12 cellular contexts compared by ENCODE assay signal in the genomic region with DNA sequence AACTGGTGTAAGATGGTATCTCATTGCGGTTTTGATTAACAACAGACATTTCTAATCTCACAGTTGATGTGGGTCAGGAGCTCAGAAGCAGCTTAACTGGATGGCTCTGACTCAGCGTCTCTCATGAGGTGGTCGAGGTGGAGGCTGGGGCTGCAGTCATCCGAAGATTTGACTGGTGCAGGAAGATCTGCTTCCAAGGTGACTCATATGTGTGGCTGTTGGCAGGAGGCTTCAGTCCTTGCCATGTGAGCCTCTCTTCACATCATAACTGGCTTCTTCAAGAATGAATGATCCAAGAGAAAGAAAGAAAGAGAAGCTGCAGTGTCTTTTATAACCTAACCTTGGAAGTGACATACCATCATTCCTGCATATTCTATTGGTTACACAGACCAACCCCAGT.
DNase-seq lines count a peak whose midpoint lies in the region; ATAC-seq, FAIRE-seq and TF ChIP-seq lines count a peak whose summit lies in the region.
"Had no signal": no experiment of that assay in that cellular context is flagged by ENCODE, and none has a peak within 500 bp of the region (broad histone marks: within the 10 kb centered on the region; RNA-seq: fewer than 3 reads in every experiment).

No MANE protein-coding gene starts in this region.

- H4K91ac ChIP-seq in neuronal stem cell (ENCODE audit: low read depth, low read length, poor library complexity): no peak overlapping the region

- intact Hi-C loops in CD4-positive, alpha-beta T cell (cut with DNase I, micrococcal nuclease): no loop called here
- intact Hi-C loops in activated CD4-positive, alpha-beta T cell treated with anti-CD3 and anti-CD28 coated beads, Interleukin-2, amount 10 ng/mL, durations not matched to agents 24 days and 14 days (cut with micrococcal nuclease): no loop called here

- WGBS in neuronal stem cell (ENCODE audit: extremely low coverage in 2 of 2, insufficient read length in 2 of 2, insufficient replicate concordance in 1 of 2), 2 donors: no CpG with 5 or more reads among the region's 4 CpGs

- H3K9me1 ChIP-seq in keratinocyte (ENCODE audit: control insufficient read depth, extremely low read depth, insufficient read depth, low read length): no peaks in the 10 kb centered on the region

- H3K4me1 ChIP-seq in keratinocyte (ENCODE audit: control insufficient read depth, extremely low read depth, insufficient read depth, low read length) (no peaks in the 10 kb centered on the region), neuronal stem cell (ENCODE audit: control insufficient read depth in 2 of 2, insufficient read depth in 1 of 2, low read depth in 1 of 2, low read length in 2 of 2) (no peaks in the 10 kb centered on the region)

- dilution Hi-C loops in keratinocyte (cut with MboI; ENCODE audit: extremely low pct_ligation_motif_present, low sequenced_read_pairs): no loop called here

- no peaks in the 10 kb centered on the region for H3K36me3 ChIP-seq in keratinocyte (ENCODE audit: control insufficient read depth in 2 of 2, extremely low read depth in 1 of 2, insufficient read depth in 2 of 2, low read length in 2 of 2)
- H3K36me3 ChIP-seq in neuronal stem cell (replicated peaks in 1 of 2; ENCODE audit: control insufficient read depth in 2 of 2, insufficient read depth in 2 of 2, low read length in 2 of 2): no peaks in the 10 kb centered on the region
- H3K36me3 ChIP-seq: heart right ventricle had no signal

- H3K4me2 ChIP-seq in keratinocyte (ENCODE audit: control insufficient read depth, extremely low read depth, insufficient read depth, low read depth, low read length) (no peak overlapping the region), neuronal stem cell (ENCODE audit: insufficient read depth, low read length, poor library complexity, severe bottlenecking) (no peak overlapping the region)

- H3K4me3 Mint-ChIP-seq in CD4-positive, alpha-beta T cell: no peak overlapping the region
- no peak overlapping the region for H3K4me3 Mint-ChIP-seq in activated T-cell treated with anti-CD3 and anti-CD28 coated beads, Interleukin-2, amount 50 U/mL, for 4 hours
- H3K4me3 Mint-ChIP-seq in activated CD4-positive, alpha-beta T cell treated with anti-CD3 and anti-CD28 coated beads, Interleukin-2, amount 10 ng/mL, durations not matched to agents 24 days and 14 days: no peak overlapping the region
- H3K4me3 Mint-ChIP-seq: T-helper 1 cell treated with Interleukin-12 subunit alpha and Interleukin-12 subunit beta and Interleukin-4 antibody, amounts not matched to agents 30 μg/mL and 1 μg/mL, for 36 hours had no signal

- TF ChIP-seq CTCF in CD4-positive, alpha-beta T cell (IDR thresholded peaks at IDR 0.05): no peak
- TF ChIP-seq CTCF in HFF-Myc (IDR thresholded peaks at IDR 0.05; ENCODE audit: low read depth, low read length, missing control alignments) (no peak), keratinocyte (optimal IDR thresholded peaks at IDR 0.05 in 1 of 3, IDR thresholded peaks at IDR 0.05 in 1 of 3, conservative IDR thresholded peaks at IDR 0.05 in 1 of 3; ENCODE audit: extremely low read depth in 1 of 3, insufficient read depth in 2 of 3, low read length in 3 of 3) (no peak)

- ATAC-seq in CD4-positive, alpha-beta T cell (ENCODE audit: poor library complexity): peak; percentile 51
- ATAC-seq in activated T-cell treated with anti-CD3 and anti-CD28 coated beads, Interleukin-2, amount 50 U/mL, for 4 hours: peak; percentile 84 to 85
- ATAC-seq: heart right ventricle had no signal

- H4K20me1 ChIP-seq in keratinocyte (ENCODE audit: control insufficient read depth, extremely low read depth, insufficient read depth, low read length): no peaks in the 10 kb centered on the region

- no peak overlapping the region for H3K27ac Mint-ChIP-seq in CD4-positive, alpha-beta T cell
- H3K27ac Mint-ChIP-seq in activated CD4-positive, alpha-beta T cell treated with anti-CD3 and anti-CD28 coated beads, Interleukin-2, amount 10 ng/mL, durations not matched to agents 24 days and 14 days: no peak overlapping the region
- H3K27ac Mint-ChIP-seq: T-helper 1 cell treated with Interleukin-12 subunit alpha and Interleukin-12 subunit beta and Interleukin-4 antibody, amounts not matched to agents 30 μg/mL and 1 μg/mL, for 36 hours had no signal

- H2BK15ac ChIP-seq in neuronal stem cell (ENCODE audit: low read length): no peak overlapping the region

- peaks cover 3% of the 10 kb centered on the region for H3K9me3 ChIP-seq in CD4-positive, alpha-beta T cell (ENCODE audit: control insufficient read depth, low read length)
- H3K9me3 ChIP-seq in keratinocyte (ENCODE audit: control insufficient read depth, low read depth, low read length) (no peaks in the 10 kb centered on the region), neuronal stem cell (replicated peaks in 1 of 2; ENCODE audit: control insufficient read depth in 2 of 2, insufficient read depth in 1 of 2, low read depth in 1 of 2, low read length in 2 of 2) (peaks cover under 1 to 3% of the 10 kb centered on the region in 2 donors)

- no peak overlapping the region for H3K18ac ChIP-seq in neuronal stem cell (ENCODE audit: low read length)

- H3K9ac ChIP-seq in keratinocyte (ENCODE audit: control insufficient read depth, extremely low read depth, insufficient read depth, low read length) (no peak overlapping the region), neuronal stem cell (ENCODE audit: low read depth, low read length, poor library complexity) (no peak overlapping the region)

- no peak overlapping the region for H3K14ac ChIP-seq in neuronal stem cell (ENCODE audit: low read length)

- H2AFZ ChIP-seq in keratinocyte (ENCODE audit: control insufficient read depth, low read length) (no peak overlapping the region), neuronal stem cell (ENCODE audit: low read length) (no peak overlapping the region)

- DNase-seq in CD4-positive, alpha-beta T cell: no peak
- DNase-seq in HFF-Myc (ENCODE audit: extremely low read depth, low read depth): peak; percentile 48
- DNase-seq in activated T-cell treated with anti-CD3 and anti-CD28 coated beads, Interleukin-2, amount 50 U/mL, for 4 hours: no peak
- DNase-seq in keratinocyte (ENCODE audit: low read depth, low spot score): no peak
- DNase-seq in NCI-H748 (lab: John Stamatoyannopoulos, UW; ENCODE audit: unreplicated experiment): no peak
- no peak for DNase-seq in NCI-H2171 (lab: John Stamatoyannopoulos, UW)
- DNase-seq in neuronal stem cell (ENCODE audit: low spot score): no peak
- DNase-seq in activated CD4-positive, alpha-beta T cell treated with anti-CD3 and anti-CD28 coated beads, Interleukin-2, amount 10 ng/mL, durations not matched to agents 24 days and 14 days: no peak
- DNase-seq: amygdala, DMS153, heart right ventricle had no signal

- no peak overlapping the region for H2AK5ac ChIP-seq in neuronal stem cell (ENCODE audit: low read depth, low read length)

- H4K8ac ChIP-seq in neuronal stem cell (ENCODE audit: low read depth, low read length): no peak overlapping the region

- H3K27ac ChIP-seq in CD4-positive, alpha-beta T cell (ENCODE audit: low read depth, low read length): no peak overlapping the region
- H3K27ac ChIP-seq in keratinocyte (ENCODE audit: control insufficient read depth, insufficient read depth, low read length): no peak overlapping the region
- H3K27ac ChIP-seq in neuronal stem cell (replicated peaks; ENCODE audit: low read length): no peak overlapping the region
- H3K27ac ChIP-seq: heart right ventricle had no signal

- no peak overlapping the region for H2BK5ac ChIP-seq in neuronal stem cell (ENCODE audit: low read length)

- no peak overlapping the region for H3K23ac ChIP-seq in neuronal stem cell (ENCODE audit: low read depth, low read length, poor library complexity)

- no peaks in the 10 kb centered on the region for H3K79me2 ChIP-seq in keratinocyte (ENCODE audit: control insufficient read depth, insufficient read depth, low read length)

- no peaks in the 10 kb centered on the region for H3K27me3 Mint-ChIP-seq in CD4-positive, alpha-beta T cell
- no peaks in the 10 kb centered on the region for H3K27me3 Mint-ChIP-seq in activated T-cell treated with anti-CD3 and anti-CD28 coated beads, Interleukin-2, amount 50 U/mL, for 4 hours (ENCODE audit: low read depth)
- peaks cover 4% of the 10 kb centered on the region for H3K27me3 Mint-ChIP-seq in activated CD4-positive, alpha-beta T cell treated with anti-CD3 and anti-CD28 coated beads, Interleukin-2, amount 10 ng/mL, durations not matched to agents 24 days and 14 days

- POLR2A ChIA-PET in CD4-positive, alpha-beta T cell (lab: Charles Lee): no interaction called here

- peaks cover 14% of the 10 kb centered on the region for H3K36me3 Mint-ChIP-seq in CD4-positive, alpha-beta T cell (ENCODE audit: low read depth)
- no peaks in the 10 kb centered on the region for H3K36me3 Mint-ChIP-seq in activated T-cell treated with anti-CD3 and anti-CD28 coated beads, Interleukin-2, amount 50 U/mL, for 4 hours (ENCODE audit: insufficient read depth)
- H3K36me3 Mint-ChIP-seq in activated CD4-positive, alpha-beta T cell treated with anti-CD3 and anti-CD28 coated beads, Interleukin-2, amount 10 ng/mL, durations not matched to agents 24 days and 14 days (ENCODE audit: low read depth): peaks cover under 1% of the 10 kb centered on the region

- peak; percentile 53 for FAIRE-seq in keratinocyte (lab: Jason Lieb, UNC)

- no peak overlapping the region for H2BK120ac ChIP-seq in neuronal stem cell (ENCODE audit: low read depth, low read length)

- no peak overlapping the region for H3K4ac ChIP-seq in neuronal stem cell (ENCODE audit: low read length)

- H2BK12ac ChIP-seq in neuronal stem cell (ENCODE audit: low read length): no peak overlapping the region

- no peak overlapping the region for H3K4me3 ChIP-seq in HFF-Myc (replicated peaks; ENCODE audit: low read depth, low read length)
- H3K4me3 ChIP-seq in keratinocyte (ENCODE audit: control insufficient read depth in 2 of 3, extremely low read depth in 1 of 3, insufficient read depth in 2 of 3, low read depth in 1 of 3, low read length in 3 of 3): no peak overlapping the region
- H3K4me3 ChIP-seq in neuronal stem cell (ENCODE audit: low read length in 2 of 2): no peak overlapping the region
- H3K4me3 ChIP-seq: heart right ventricle had no signal

- H3K9me3 Mint-ChIP-seq in CD4-positive, alpha-beta T cell: no peaks in the 10 kb centered on the region
- H3K9me3 Mint-ChIP-seq in activated T-cell treated with anti-CD3 and anti-CD28 coated beads, Interleukin-2, amount 50 U/mL, for 4 hours: peaks cover 3% of the 10 kb centered on the region
- peaks cover under 1% of the 10 kb centered on the region for H3K9me3 Mint-ChIP-seq in activated CD4-positive, alpha-beta T cell treated with anti-CD3 and anti-CD28 coated beads, Interleukin-2, amount 10 ng/mL, durations not matched to agents 24 days and 14 days

- H3K4me1 Mint-ChIP-seq in CD4-positive, alpha-beta T cell (ENCODE audit: low read depth): no peaks in the 10 kb centered on the region
- peaks cover 2% of the 10 kb centered on the region for H3K4me1 Mint-ChIP-seq in activated T-cell treated with anti-CD3 and anti-CD28 coated beads, Interleukin-2, amount 50 U/mL, for 4 hours (ENCODE audit: low read depth)
- H3K4me1 Mint-ChIP-seq in activated CD4-positive, alpha-beta T cell treated with anti-CD3 and anti-CD28 coated beads, Interleukin-2, amount 10 ng/mL, durations not matched to agents 24 days and 14 days: no peaks in the 10 kb centered on the region

- H3K27me3 ChIP-seq in CD4-positive, alpha-beta T cell (ENCODE audit: control insufficient read depth, insufficient read depth, low read length): no peaks in the 10 kb centered on the region
- H3K27me3 ChIP-seq in keratinocyte (ENCODE audit: control insufficient read depth, extremely low read depth, insufficient read depth, low read length) (no peaks in the 10 kb centered on the region), neuronal stem cell (ENCODE audit: control insufficient read depth in 3 of 3, insufficient read depth in 3 of 3, low read depth in 1 of 3, low read length in 3 of 3) (no peaks in the 10 kb centered on the region)
- H3K27me3 ChIP-seq: heart right ventricle had no signal

- H3K79me1 ChIP-seq in neuronal stem cell (ENCODE audit: low read depth, low read length): no peaks in the 10 kb centered on the region

- CTCF ChIA-PET in CD4-positive, alpha-beta T cell (lab: Charles Lee): no interaction called here
